In genomic region chr17:77140878-77141767, GRCh38 we compare ENCODE assay signal across 8 cellular contexts. TPM values are rescaled to one million over a fixed set of nuclear protein-coding genes. Genes with fewer than 3 reads are reported as not detected.
DNase-seq lines count a peak whose midpoint lies in the region; ATAC-seq and TF ChIP-seq lines count a peak whose summit lies in the region.

Gene SEC14L1, plus strand, starts transcription at chr17:77140969. Its CDS starts 2,628 bp downstream, at chr17:77143597.

- H3K4me1 ChIP-seq in osteoblast (ENCODE audit: insufficient read depth, low read length), result peaks cover 35% of the 10 kb centered on the region

- ATAC-seq in HG02852 (IDR thresholded peaks at IDR 0.05; ENCODE audit: unreplicated experiment), result peak; percentile 39
- ATAC-seq in activated T-helper 17 cell treated with anti-CD3 and anti-CD28 coated beads, Interleukin-2, amount 50 U/mL, for 72 hours (replicated peaks), result peak; percentile 27

- peak within 1 kb of the TSS; percentile 87 for H3K4me3 ChIP-seq in osteoblast (ENCODE audit: insufficient read depth, low read length)

- peak within 1 kb of the TSS; percentile 90 for H3K4me3 Mint-ChIP-seq in activated T-helper 17 cell treated with anti-CD3 and anti-CD28 coated beads, Interleukin-2, amount 50 U/mL, for 72 hours

- H3K9me3 Mint-ChIP-seq in activated T-helper 17 cell treated with anti-CD3 and anti-CD28 coated beads, Interleukin-2, amount 50 U/mL, for 72 hours, result peaks cover 4% of the 10 kb centered on the region

- TF ChIP-seq CTCF in osteoblast (IDR thresholded peaks at IDR 0.05; ENCODE audit: extremely low read depth, low read depth, low read length), result no peak

- no peaks in the 10 kb centered on the region for H3K27me3 Mint-ChIP-seq in activated T-helper 17 cell treated with anti-CD3 and anti-CD28 coated beads, Interleukin-2, amount 50 U/mL, for 72 hours

- H3K79me2 ChIP-seq in osteoblast (ENCODE audit: insufficient read depth, low read length), result peaks cover 45% of the 10 kb centered on the region

- peaks cover 25% of the 10 kb centered on the region for H3K36me3 ChIP-seq in osteoblast (ENCODE audit: insufficient read depth, low read length)

- peaks cover 54% of the 10 kb centered on the region for H3K36me3 Mint-ChIP-seq in activated T-helper 17 cell treated with anti-CD3 and anti-CD28 coated beads, Interleukin-2, amount 50 U/mL, for 72 hours (ENCODE audit: low read depth)

- H3K27ac ChIP-seq in osteoblast (ENCODE audit: low read depth, low read length), result peak within 1 kb of the TSS; percentile 96

- peak within 1 kb of the TSS; percentile 85 for H3K4me2 ChIP-seq in osteoblast (ENCODE audit: insufficient read depth, low read length)

- H4K20me1 ChIP-seq in osteoblast (ENCODE audit: insufficient read depth, low read length), result peaks cover 2% of the 10 kb centered on the region

- peak within 1 kb of the TSS; percentile 80 for H2AFZ ChIP-seq in osteoblast (ENCODE audit: low read length)

- peak; percentile 11 for DNase-seq in DMS79 treated with DMSO at 0.1 percent for 48 hours (lab: John Stamatoyannopoulos, UW)
- DNase-seq in DMS79 (lab: John Stamatoyannopoulos, UW), result no peak
- DNase-seq in NCI-H774 (lab: John Stamatoyannopoulos, UW), result peak; percentile 50
- no peak for DNase-seq in glomerular endothelial cell (ENCODE audit: extremely low read depth, low read depth, low spot score)
- DNase-seq in osteoblast (ENCODE audit: insufficient read length, low spot score, missing footprints), result peak; percentile 76
- no peak for DNase-seq in NCI-H2107 treated with DMSO at 0.1 percent for 48 hours (lab: John Stamatoyannopoulos, UW; ENCODE audit: unreplicated experiment)

- peaks cover 36% of the 10 kb centered on the region for H3K4me1 Mint-ChIP-seq in activated T-helper 17 cell treated with anti-CD3 and anti-CD28 coated beads, Interleukin-2, amount 50 U/mL, for 72 hours

- H3K27ac Mint-ChIP-seq in activated T-helper 17 cell treated with anti-CD3 and anti-CD28 coated beads, Interleukin-2, amount 50 U/mL, for 72 hours, result peak within 1 kb of the TSS; percentile 90

- H3K27me3 ChIP-seq in osteoblast (ENCODE audit: insufficient read depth, low read length), result no peaks in the 10 kb centered on the region

- peaks cover 2% of the 10 kb centered on the region for H3K9me3 ChIP-seq in osteoblast (ENCODE audit: low read depth, low read length)

RNA-seq across cellular contexts. Expression of gene SEC14L1, which starts in this region (rescaled TPM):
- 10 to 100 TPM; 89.3 to 98.4 TPM for total RNA-seq in activated T-helper 17 cell treated with anti-CD3 and anti-CD28 coated beads, Interleukin-2, amount 50 U/mL, for 72 hours
- 604 and 637 TPM in 2 replicates for total RNA-seq in glomerular endothelial cell
- 53.6 and 71.3 TPM in 2 replicates for total RNA-seq in osteoblast

Comparison
In these comparisons a context has a peak if more than half of its experiments do, and no peak if none do; other contexts are left out.
1. DNase-seq: peak in DMS79 treated with DMSO at 0.1 percent for 48 hours (single experiment), NCI-H774 (single experiment) and osteoblast (single experiment); none in DMS79 (single experiment), glomerular endothelial cell (single experiment) and NCI-H2107 treated with DMSO at 0.1 percent for 48 hours (single experiment).